In genomic region chr21:36542312-36543101, GRCh38 we compare ENCODE assay signal across 11 cellular contexts.
DNase-seq lines count a peak whose midpoint lies in the region; ATAC-seq and TF ChIP-seq lines count a peak whose summit lies in the region.
"Had no signal": no experiment of that assay in that cellular context is flagged by ENCODE, and none has a peak within 500 bp of the region (broad histone marks: within the 10 kb centered on the region; RNA-seq: fewer than 3 reads in every experiment).

No MANE protein-coding gene starts in this region.

- H4K20me1 ChIP-seq in GM23338 (replicated peaks; ENCODE audit: insufficient read depth), result no peaks in the 10 kb centered on the region

- peak overlapping the region; percentile 73 for H3K4me2 ChIP-seq in GM23338

- H3K36me3 Mint-ChIP-seq in GM23338 (ENCODE audit: low read depth), result no peaks in the 10 kb centered on the region
- H3K36me3 Mint-ChIP-seq in nephron progenitor cell (ENCODE audit: low read depth), result no peaks in the 10 kb centered on the region
- no peaks in the 10 kb centered on the region for H3K36me3 Mint-ChIP-seq in Calu3 (ENCODE audit: insufficient read depth, unreplicated experiment)

- peak; percentile 87 for ATAC-seq in GM23338

- peak overlapping the region; percentile 42; the same call in 1 of the 2 replicates for H3K4me3 ChIP-seq in GM23338
- H3K4me3 ChIP-seq: SK-N-MC had no signal

- H3K9me3 Mint-ChIP-seq in GM23338 (no peaks in the 10 kb centered on the region), nephron progenitor cell (no peaks in the 10 kb centered on the region), Calu3 (ENCODE audit: low read depth, unreplicated experiment) (no peaks in the 10 kb centered on the region)
- H3K9me3 Mint-ChIP-seq: central memory CD8-positive, alpha-beta T cell had no signal

- in situ Hi-C loops in KBM-7 (cut with MboI; ENCODE audit: low pct_unique_long_range_greater_than_20kb, low sequenced_read_pairs), result no loop called here

- H2AFZ ChIP-seq in GM23338, result peak overlapping the region; percentile 96

- no peaks in the 10 kb centered on the region for H3K36me3 ChIP-seq in GM23338 (ENCODE audit: insufficient read depth)

- H3K27me3 Mint-ChIP-seq in GM23338 (ENCODE audit: insufficient read depth, low read depth, poor library complexity), result peaks cover 7% of the 10 kb centered on the region
- H3K27me3 Mint-ChIP-seq in nephron progenitor cell (ENCODE audit: low read depth, poor library complexity), result peaks cover 22% of the 10 kb centered on the region
- H3K27me3 Mint-ChIP-seq in Calu3 (ENCODE audit: unreplicated experiment), result peaks cover 13% of the 10 kb centered on the region

- H3K4me1 ChIP-seq in GM23338 (ENCODE audit: insufficient read depth), result peaks cover 13% of the 10 kb centered on the region

- H3K9me2 ChIP-seq in GM23338 (ENCODE audit: insufficient read depth), result no peaks in the 10 kb centered on the region

- no peak overlapping the region for H3K27ac ChIP-seq in GM23338 (ENCODE audit: low read depth)
- H3K27ac ChIP-seq: 22Rv1, SK-N-MC had no signal

- H3F3A ChIP-seq in GM23338 (replicated peaks; ENCODE audit: low read depth), result 0 out of 2 replicates have a peak, but pooled peaks cover 6% of the 10 kb centered on the region

- H3K4me1 Mint-ChIP-seq in GM23338, result peaks cover 14% of the 10 kb centered on the region
- peaks cover 26% of the 10 kb centered on the region for H3K4me1 Mint-ChIP-seq in nephron progenitor cell
- H3K4me1 Mint-ChIP-seq in Calu3 (ENCODE audit: low read depth, unreplicated experiment), result no peaks in the 10 kb centered on the region
- H3K4me1 Mint-ChIP-seq: central memory CD8-positive, alpha-beta T cell had no signal

- intact Hi-C loops in Calu3 (cut with micrococcal nuclease; ENCODE audit: unreplicated experiment), result no loop called here

- H3K4me3 Mint-ChIP-seq in GM23338, result peak overlapping the region; percentile 35; the same call in 2 of the 3 replicates
- H3K4me3 Mint-ChIP-seq in nephron progenitor cell, result peak overlapping the region; percentile 44
- no peak overlapping the region for H3K4me3 Mint-ChIP-seq in Calu3 (ENCODE audit: low read depth, unreplicated experiment)
- H3K4me3 Mint-ChIP-seq: central memory CD8-positive, alpha-beta T cell had no signal

- peak; percentile 22 for DNase-seq in DMS 273 (lab: John Stamatoyannopoulos, UW; ENCODE audit: unreplicated experiment)
- no peak for DNase-seq in DMS 273 treated with DMSO at 0.1 percent for 48 hours (lab: John Stamatoyannopoulos, UW)
- peak; percentile 85 for DNase-seq in GM23338 (ENCODE audit: low spot score)
- peak; percentile 83 for DNase-seq in NCI-H1048 (lab: John Stamatoyannopoulos, UW)
- DNase-seq in nephron progenitor cell, result no peak
- DNase-seq in NCI-H2107 treated with DMSO at 0.1 percent for 48 hours (lab: John Stamatoyannopoulos, UW; ENCODE audit: unreplicated experiment), result no peak
- DNase-seq in Calu3, result no peak
- no peak for DNase-seq in KBM-7

- peak; percentile 26 to 45; a peak in 3 of 4 replicates for TF ChIP-seq CTCF in GM23338 (conservative IDR thresholded peaks at IDR 0.05; ENCODE audit: low read depth in 2 of 2)
- no peak for TF ChIP-seq CTCF in nephron progenitor cell (IDR thresholded peaks at IDR 0.05)
- TF ChIP-seq CTCF in Calu3 (IDR thresholded peaks at IDR 0.05; ENCODE audit: unreplicated experiment), result no peak

- peaks cover 4% of the 10 kb centered on the region; the same call in 1 of the 2 replicates for H3K27me3 ChIP-seq in GM23338 (ENCODE audit: insufficient read depth)

- no TSS peak for BruUV-seq in Calu3 (replicated peaks; lab: Mats Ljungman, UMichigan)

- CTCF ChIA-PET in Calu3 (lab: Charles Lee), result no interaction called here

- no peaks in the 10 kb centered on the region for H3K79me2 ChIP-seq in GM23338 (replicated peaks; ENCODE audit: insufficient read depth)

- H3K27ac Mint-ChIP-seq in GM23338 (no peak overlapping the region), nephron progenitor cell (no peak overlapping the region), Calu3 (ENCODE audit: unreplicated experiment) (no peak overlapping the region)

TF ChIP-seq in GM23338, 12 proteins besides CTCF, POLR2A, EP300 and RAD21 (continues in another document):
- TF ChIP-seq EZH2 (IDR thresholded peaks at IDR 0.05; ENCODE audit: low read depth, unreplicated experiment), result no peak
- TF ChIP-seq CREB1 (CRISPR knock-in tag; IDR thresholded peaks at IDR 0.05; ENCODE audit: low read depth), result no peak
- no peak for TF ChIP-seq NANOG (IDR thresholded peaks at IDR 0.05; ENCODE audit: borderline replicate concordance)
- TF ChIP-seq, protein P1, sequence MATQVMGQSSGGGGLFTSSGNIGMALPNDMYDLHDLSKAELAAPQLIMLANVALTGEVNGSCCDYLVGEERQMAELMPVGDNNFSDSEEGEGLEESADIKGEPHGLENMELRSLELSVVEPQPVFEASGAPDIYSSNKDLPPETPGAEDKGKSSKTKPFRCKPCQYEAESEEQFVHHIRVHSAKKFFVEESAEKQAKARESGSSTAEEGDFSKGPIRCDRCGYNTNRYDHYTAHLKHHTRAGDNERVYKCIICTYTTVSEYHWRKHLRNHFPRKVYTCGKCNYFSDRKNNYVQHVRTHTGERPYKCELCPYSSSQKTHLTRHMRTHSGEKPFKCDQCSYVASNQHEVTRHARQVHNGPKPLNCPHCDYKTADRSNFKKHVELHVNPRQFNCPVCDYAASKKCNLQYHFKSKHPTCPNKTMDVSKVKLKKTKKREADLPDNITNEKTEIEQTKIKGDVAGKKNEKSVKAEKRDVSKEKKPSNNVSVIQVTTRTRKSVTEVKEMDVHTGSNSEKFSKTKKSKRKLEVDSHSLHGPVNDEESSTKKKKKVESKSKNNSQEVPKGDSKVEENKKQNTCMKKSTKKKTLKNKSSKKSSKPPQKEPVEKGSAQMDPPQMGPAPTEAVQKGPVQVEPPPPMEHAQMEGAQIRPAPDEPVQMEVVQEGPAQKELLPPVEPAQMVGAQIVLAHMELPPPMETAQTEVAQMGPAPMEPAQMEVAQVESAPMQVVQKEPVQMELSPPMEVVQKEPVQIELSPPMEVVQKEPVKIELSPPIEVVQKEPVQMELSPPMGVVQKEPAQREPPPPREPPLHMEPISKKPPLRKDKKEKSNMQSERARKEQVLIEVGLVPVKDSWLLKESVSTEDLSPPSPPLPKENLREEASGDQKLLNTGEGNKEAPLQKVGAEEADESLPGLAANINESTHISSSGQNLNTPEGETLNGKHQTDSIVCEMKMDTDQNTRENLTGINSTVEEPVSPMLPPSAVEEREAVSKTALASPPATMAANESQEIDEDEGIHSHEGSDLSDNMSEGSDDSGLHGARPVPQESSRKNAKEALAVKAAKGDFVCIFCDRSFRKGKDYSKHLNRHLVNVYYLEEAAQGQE (IDR thresholded peaks at IDR 0.05; ENCODE audit: unreplicated experiment), result no peak
- TF ChIP-seq, protein P2, sequence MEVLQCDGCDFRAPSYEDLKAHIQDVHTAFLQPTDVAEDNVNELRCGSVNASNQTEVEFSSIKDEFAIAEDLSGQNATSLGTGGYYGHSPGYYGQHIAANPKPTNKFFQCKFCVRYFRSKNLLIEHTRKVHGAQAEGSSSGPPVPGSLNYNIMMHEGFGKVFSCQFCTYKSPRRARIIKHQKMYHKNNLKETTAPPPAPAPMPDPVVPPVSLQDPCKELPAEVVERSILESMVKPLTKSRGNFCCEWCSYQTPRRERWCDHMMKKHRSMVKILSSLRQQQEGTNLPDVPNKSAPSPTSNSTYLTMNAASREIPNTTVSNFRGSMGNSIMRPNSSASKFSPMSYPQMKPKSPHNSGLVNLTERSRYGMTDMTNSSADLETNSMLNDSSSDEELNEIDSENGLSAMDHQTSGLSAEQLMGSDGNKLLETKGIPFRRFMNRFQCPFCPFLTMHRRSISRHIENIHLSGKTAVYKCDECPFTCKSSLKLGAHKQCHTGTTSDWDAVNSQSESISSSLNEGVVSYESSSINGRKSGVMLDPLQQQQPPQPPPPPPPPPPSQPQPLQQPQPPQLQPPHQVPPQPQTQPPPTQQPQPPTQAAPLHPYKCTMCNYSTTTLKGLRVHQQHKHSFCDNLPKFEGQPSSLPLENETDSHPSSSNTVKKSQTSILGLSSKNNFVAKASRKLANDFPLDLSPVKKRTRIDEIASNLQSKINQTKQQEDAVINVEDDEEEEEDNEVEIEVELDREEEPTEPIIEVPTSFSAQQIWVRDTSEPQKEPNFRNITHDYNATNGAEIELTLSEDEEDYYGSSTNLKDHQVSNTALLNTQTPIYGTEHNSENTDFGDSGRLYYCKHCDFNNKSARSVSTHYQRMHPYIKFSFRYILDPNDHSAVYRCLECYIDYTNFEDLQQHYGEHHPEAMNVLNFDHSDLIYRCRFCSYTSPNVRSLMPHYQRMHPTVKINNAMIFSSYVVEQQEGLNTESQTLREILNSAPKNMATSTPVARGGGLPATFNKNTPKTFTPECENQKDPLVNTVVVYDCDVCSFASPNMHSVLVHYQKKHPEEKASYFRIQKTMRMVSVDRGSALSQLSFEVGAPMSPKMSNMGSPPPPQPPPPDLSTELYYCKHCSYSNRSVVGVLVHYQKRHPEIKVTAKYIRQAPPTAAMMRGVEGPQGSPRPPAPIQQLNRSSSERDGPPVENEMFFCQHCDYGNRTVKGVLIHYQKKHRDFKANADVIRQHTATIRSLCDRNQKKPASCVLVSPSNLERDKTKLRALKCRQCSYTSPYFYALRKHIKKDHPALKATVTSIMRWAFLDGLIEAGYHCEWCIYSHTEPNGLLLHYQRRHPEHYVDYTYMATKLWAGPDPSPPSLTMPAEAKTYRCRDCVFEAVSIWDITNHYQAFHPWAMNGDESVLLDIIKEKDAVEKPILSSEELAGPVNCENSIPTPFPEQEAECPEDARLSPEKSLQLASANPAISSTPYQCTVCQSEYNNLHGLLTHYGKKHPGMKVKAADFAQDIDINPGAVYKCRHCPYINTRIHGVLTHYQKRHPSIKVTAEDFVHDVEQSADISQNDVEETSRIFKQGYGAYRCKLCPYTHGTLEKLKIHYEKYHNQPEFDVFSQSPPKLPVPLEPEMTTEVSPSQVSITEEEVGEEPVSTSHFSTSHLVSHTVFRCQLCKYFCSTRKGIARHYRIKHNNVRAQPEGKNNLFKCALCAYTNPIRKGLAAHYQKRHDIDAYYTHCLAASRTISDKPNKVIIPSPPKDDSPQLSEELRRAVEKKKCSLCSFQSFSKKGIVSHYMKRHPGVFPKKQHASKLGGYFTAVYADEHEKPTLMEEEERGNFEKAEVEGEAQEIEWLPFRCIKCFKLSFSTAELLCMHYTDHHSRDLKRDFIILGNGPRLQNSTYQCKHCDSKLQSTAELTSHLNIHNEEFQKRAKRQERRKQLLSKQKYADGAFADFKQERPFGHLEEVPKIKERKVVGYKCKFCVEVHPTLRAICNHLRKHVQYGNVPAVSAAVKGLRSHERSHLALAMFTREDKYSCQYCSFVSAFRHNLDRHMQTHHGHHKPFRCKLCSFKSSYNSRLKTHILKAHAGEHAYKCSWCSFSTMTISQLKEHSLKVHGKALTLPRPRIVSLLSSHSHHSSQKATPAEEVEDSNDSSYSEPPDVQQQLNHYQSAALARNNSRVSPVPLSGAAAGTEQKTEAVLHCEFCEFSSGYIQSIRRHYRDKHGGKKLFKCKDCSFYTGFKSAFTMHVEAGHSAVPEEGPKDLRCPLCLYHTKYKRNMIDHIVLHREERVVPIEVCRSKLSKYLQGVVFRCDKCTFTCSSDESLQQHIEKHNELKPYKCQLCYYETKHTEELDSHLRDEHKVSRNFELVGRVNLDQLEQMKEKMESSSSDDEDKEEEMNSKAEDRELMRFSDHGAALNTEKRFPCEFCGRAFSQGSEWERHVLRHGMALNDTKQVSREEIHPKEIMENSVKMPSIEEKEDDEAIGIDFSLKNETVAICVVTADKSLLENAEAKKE (CRISPR knock-in tag; IDR thresholded peaks at IDR 0.05), result no peak

Comparison
In these comparisons a context has a peak if more than half of its experiments do, and no peak if none do; other contexts are left out.
1. DNase-seq: peak in DMS 273 (single experiment), GM23338 (single experiment) and NCI-H1048 (single experiment); none in DMS 273 treated with DMSO at 0.1 percent for 48 hours (single experiment), nephron progenitor cell (single experiment), NCI-H2107 treated with DMSO at 0.1 percent for 48 hours (single experiment), Calu3 (single experiment) and KBM-7 (single experiment).
2. CTCF ChIP-seq: peak in GM23338 (2 of 2); none in nephron progenitor cell (single experiment) and Calu3 (single experiment).